In genomic region chr7:43439631-43440401, GRCh38 we compare ENCODE assay signal across 7 cellular contexts.
DNase-seq lines count a peak whose midpoint lies in the region; ATAC-seq and TF ChIP-seq lines count a peak whose summit lies in the region.

No MANE protein-coding gene starts in this region.

- ATAC-seq in HG02763 (IDR thresholded peaks at IDR 0.05; ENCODE audit: unreplicated experiment) = peak; percentile 56
- ATAC-seq in activated CD8-positive, alpha-beta T cell treated with anti-CD3 and anti-CD28 coated beads, Interleukin-2, amount 10 ng/mL, durations not matched to agents 7 days and 5 days = peak; percentile 81

- no peaks in the 10 kb centered on the region for H3K79me2 ChIP-seq in osteoblast (ENCODE audit: insufficient read depth, low read length)

- H3K27ac ChIP-seq in osteoblast (ENCODE audit: low read depth, low read length) (no peak overlapping the region), ovary (no peak overlapping the region)

- H3K27me3 Mint-ChIP-seq in activated CD8-positive, alpha-beta T cell treated with anti-CD3 and anti-CD28 coated beads, Interleukin-2, amount 10 ng/mL, durations not matched to agents 7 days and 5 days (ENCODE audit: low read depth) = peaks cover 9% of the 10 kb centered on the region

- no peak overlapping the region for H3K4me2 ChIP-seq in osteoblast (ENCODE audit: insufficient read depth, low read length)

- H3K9me3 Mint-ChIP-seq in activated CD8-positive, alpha-beta T cell treated with anti-CD3 and anti-CD28 coated beads, Interleukin-2, amount 10 ng/mL, durations not matched to agents 7 days and 5 days (ENCODE audit: insufficient read depth) = no peaks in the 10 kb centered on the region

- H3K36me3 ChIP-seq in osteoblast (ENCODE audit: insufficient read depth, low read length) = no peaks in the 10 kb centered on the region
- no peaks in the 10 kb centered on the region for H3K36me3 ChIP-seq in ovary

- DNase-seq in NCI-H774 (lab: John Stamatoyannopoulos, UW) (peak; percentile 39), erythroblast (lab: John Stamatoyannopoulos, UW) (peak; percentile 74 to 84), osteoblast (ENCODE audit: insufficient read length, low spot score, missing footprints) (peak; percentile 94), ovary (no peak)
- DNase-seq in activated CD8-positive, alpha-beta T cell treated with anti-CD3 and anti-CD28 coated beads, Interleukin-2, amount 10 ng/mL, durations not matched to agents 7 days and 5 days = peak; percentile 68

- H3K4me1 ChIP-seq in osteoblast (ENCODE audit: insufficient read depth, low read length) (no peaks in the 10 kb centered on the region), ovary (ENCODE audit: insufficient read depth) (no peaks in the 10 kb centered on the region)

- CTCF ChIA-PET in activated CD8-positive, alpha-beta T cell treated with anti-CD3 and anti-CD28 coated beads, Interleukin-2, amount 10 ng/mL, durations not matched to agents 7 days and 5 days (lab: Charles Lee) = interaction anchor here (0.6 to 2.8 kb wide), 32 partner anchors 9 to 494 kb away, joined by 3 to 22 read pairs (median 3); partner anchors contain the start of gene STK17A

- H3K27me3 ChIP-seq in osteoblast (ENCODE audit: insufficient read depth, low read length) (no peaks in the 10 kb centered on the region), ovary (no peaks in the 10 kb centered on the region)

- H4K20me1 ChIP-seq in osteoblast (ENCODE audit: insufficient read depth, low read length) = no peaks in the 10 kb centered on the region

- H3K4me3 ChIP-seq in osteoblast (ENCODE audit: insufficient read depth, low read length) (no peak overlapping the region), ovary (no peak overlapping the region)

- 59 to 60% (median 60%) methylated on average over 15 of the region's 15 CpGs for WGBS in ovary, 3 donors

- no peak overlapping the region for H3K27ac Mint-ChIP-seq in activated CD8-positive, alpha-beta T cell treated with anti-CD3 and anti-CD28 coated beads, Interleukin-2, amount 10 ng/mL, durations not matched to agents 7 days and 5 days

- H3K4me3 Mint-ChIP-seq in activated CD8-positive, alpha-beta T cell treated with anti-CD3 and anti-CD28 coated beads, Interleukin-2, amount 10 ng/mL, durations not matched to agents 7 days and 5 days = no peak overlapping the region

- intact Hi-C loops in ovary (cut with DNase I) = loop anchor here in 1 of 4 donors (10.0 kb wide), 1 partner anchor 495 kb away; no protein-coding TSS in a partner anchor

- no peaks in the 10 kb centered on the region for H3K4me1 Mint-ChIP-seq in activated CD8-positive, alpha-beta T cell treated with anti-CD3 and anti-CD28 coated beads, Interleukin-2, amount 10 ng/mL, durations not matched to agents 7 days and 5 days (ENCODE audit: low read depth)

- no peaks in the 10 kb centered on the region for H3K36me3 Mint-ChIP-seq in activated CD8-positive, alpha-beta T cell treated with anti-CD3 and anti-CD28 coated beads, Interleukin-2, amount 10 ng/mL, durations not matched to agents 7 days and 5 days (ENCODE audit: low read depth)

- H2AFZ ChIP-seq in osteoblast (ENCODE audit: low read length) = no peak overlapping the region

- H3K9me3 ChIP-seq in osteoblast (ENCODE audit: low read depth, low read length) (no peaks in the 10 kb centered on the region), ovary (no peaks in the 10 kb centered on the region)

- TF ChIP-seq EP300 in ovary (IDR thresholded peaks at IDR 0.05) = no peak

- TF ChIP-seq CTCF in GM12873 (IDR thresholded peaks at IDR 0.05; ENCODE audit: insufficient read depth, low read depth, low read length, missing control alignments) (peak; percentile 98), osteoblast (IDR thresholded peaks at IDR 0.05; ENCODE audit: extremely low read depth, low read depth, low read length) (peak; percentile 88), ovary (IDR thresholded peaks at IDR 0.05) (no peak)

- TF ChIP-seq POLR2A in erythroblast (IDR thresholded peaks at IDR 0.05; ENCODE audit: low read length) (no peak), ovary (IDR thresholded peaks at IDR 0.05) (no peak)

- POLR2A ChIA-PET in activated CD8-positive, alpha-beta T cell treated with anti-CD3 and anti-CD28 coated beads, Interleukin-2, amount 10 ng/mL, durations not matched to agents 7 days and 5 days (lab: Charles Lee) = no interaction called here

Comparison
In these comparisons a context has a peak if more than half of its experiments do, and no peak if none do; other contexts are left out.
1. CTCF ChIP-seq: peak in GM12873 (single experiment) and osteoblast (single experiment); none in ovary (0 of 3).
2. DNase-seq: peak in NCI-H774 (single experiment), activated CD8-positive, alpha-beta T cell treated with anti-CD3 and anti-CD28 coated beads, Interleukin-2, amount 10 ng/mL, durations not matched to agents 7 days and 5 days (single experiment), erythroblast (2 of 2) and osteoblast (single experiment); none in ovary (0 of 5).